ENCODE assay signal across 1 cellular context in genomic region chr18:9959564-9959963, GRCh38.
TF ChIP-seq lines count a peak whose summit lies in the region.

No MANE protein-coding gene starts in this region.

TF ChIP-seq in H1, 55 proteins besides CTCF, POLR2A, EP300 and RAD21 (continued from another document):
- TF ChIP-seq, protein P1, sequence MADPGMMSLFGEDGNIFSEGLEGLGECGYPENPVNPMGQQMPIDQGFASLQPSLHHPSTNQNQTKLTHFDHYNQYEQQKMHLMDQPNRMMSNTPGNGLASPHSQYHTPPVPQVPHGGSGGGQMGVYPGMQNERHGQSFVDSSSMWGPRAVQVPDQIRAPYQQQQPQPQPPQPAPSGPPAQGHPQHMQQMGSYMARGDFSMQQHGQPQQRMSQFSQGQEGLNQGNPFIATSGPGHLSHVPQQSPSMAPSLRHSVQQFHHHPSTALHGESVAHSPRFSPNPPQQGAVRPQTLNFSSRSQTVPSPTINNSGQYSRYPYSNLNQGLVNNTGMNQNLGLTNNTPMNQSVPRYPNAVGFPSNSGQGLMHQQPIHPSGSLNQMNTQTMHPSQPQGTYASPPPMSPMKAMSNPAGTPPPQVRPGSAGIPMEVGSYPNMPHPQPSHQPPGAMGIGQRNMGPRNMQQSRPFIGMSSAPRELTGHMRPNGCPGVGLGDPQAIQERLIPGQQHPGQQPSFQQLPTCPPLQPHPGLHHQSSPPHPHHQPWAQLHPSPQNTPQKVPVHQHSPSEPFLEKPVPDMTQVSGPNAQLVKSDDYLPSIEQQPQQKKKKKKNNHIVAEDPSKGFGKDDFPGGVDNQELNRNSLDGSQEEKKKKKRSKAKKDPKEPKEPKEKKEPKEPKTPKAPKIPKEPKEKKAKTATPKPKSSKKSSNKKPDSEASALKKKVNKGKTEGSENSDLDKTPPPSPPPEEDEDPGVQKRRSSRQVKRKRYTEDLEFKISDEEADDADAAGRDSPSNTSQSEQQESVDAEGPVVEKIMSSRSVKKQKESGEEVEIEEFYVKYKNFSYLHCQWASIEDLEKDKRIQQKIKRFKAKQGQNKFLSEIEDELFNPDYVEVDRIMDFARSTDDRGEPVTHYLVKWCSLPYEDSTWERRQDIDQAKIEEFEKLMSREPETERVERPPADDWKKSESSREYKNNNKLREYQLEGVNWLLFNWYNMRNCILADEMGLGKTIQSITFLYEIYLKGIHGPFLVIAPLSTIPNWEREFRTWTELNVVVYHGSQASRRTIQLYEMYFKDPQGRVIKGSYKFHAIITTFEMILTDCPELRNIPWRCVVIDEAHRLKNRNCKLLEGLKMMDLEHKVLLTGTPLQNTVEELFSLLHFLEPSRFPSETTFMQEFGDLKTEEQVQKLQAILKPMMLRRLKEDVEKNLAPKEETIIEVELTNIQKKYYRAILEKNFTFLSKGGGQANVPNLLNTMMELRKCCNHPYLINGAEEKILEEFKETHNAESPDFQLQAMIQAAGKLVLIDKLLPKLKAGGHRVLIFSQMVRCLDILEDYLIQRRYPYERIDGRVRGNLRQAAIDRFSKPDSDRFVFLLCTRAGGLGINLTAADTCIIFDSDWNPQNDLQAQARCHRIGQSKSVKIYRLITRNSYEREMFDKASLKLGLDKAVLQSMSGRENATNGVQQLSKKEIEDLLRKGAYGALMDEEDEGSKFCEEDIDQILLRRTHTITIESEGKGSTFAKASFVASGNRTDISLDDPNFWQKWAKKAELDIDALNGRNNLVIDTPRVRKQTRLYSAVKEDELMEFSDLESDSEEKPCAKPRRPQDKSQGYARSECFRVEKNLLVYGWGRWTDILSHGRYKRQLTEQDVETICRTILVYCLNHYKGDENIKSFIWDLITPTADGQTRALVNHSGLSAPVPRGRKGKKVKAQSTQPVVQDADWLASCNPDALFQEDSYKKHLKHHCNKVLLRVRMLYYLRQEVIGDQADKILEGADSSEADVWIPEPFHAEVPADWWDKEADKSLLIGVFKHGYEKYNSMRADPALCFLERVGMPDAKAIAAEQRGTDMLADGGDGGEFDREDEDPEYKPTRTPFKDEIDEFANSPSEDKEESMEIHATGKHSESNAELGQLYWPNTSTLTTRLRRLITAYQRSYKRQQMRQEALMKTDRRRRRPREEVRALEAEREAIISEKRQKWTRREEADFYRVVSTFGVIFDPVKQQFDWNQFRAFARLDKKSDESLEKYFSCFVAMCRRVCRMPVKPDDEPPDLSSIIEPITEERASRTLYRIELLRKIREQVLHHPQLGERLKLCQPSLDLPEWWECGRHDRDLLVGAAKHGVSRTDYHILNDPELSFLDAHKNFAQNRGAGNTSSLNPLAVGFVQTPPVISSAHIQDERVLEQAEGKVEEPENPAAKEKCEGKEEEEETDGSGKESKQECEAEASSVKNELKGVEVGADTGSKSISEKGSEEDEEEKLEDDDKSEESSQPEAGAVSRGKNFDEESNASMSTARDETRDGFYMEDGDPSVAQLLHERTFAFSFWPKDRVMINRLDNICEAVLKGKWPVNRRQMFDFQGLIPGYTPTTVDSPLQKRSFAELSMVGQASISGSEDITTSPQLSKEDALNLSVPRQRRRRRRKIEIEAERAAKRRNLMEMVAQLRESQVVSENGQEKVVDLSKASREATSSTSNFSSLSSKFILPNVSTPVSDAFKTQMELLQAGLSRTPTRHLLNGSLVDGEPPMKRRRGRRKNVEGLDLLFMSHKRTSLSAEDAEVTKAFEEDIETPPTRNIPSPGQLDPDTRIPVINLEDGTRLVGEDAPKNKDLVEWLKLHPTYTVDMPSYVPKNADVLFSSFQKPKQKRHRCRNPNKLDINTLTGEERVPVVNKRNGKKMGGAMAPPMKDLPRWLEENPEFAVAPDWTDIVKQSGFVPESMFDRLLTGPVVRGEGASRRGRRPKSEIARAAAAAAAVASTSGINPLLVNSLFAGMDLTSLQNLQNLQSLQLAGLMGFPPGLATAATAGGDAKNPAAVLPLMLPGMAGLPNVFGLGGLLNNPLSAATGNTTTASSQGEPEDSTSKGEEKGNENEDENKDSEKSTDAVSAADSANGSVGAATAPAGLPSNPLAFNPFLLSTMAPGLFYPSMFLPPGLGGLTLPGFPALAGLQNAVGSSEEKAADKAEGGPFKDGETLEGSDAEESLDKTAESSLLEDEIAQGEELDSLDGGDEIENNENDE (IDR thresholded peaks at IDR 0.05; ENCODE audit: insufficient replicate concordance, low read length): peak; percentile 12
- TF ChIP-seq CHD2 (IDR thresholded peaks at IDR 0.05; ENCODE audit: low read length) (no peak), KDM1A (IDR thresholded peaks at IDR 0.05; ENCODE audit: borderline replicate concordance, low read length) (no peak), MAFK (IDR thresholded peaks at IDR 0.05; ENCODE audit: low read depth, low read length) (no peak)
